ENCODE assay signal across 35 cellular contexts in genomic region chr11:86377972-86378371, GRCh38.
"Had no signal": no experiment of that assay in that cellular context is flagged by ENCODE, and none has a peak within 500 bp of the region (broad histone marks: within the 10 kb centered on the region; RNA-seq: fewer than 3 reads in every experiment).

No MANE protein-coding gene starts in this region.

- H3K27me3 ChIP-seq: ascending aorta, breast epithelium, cardiac muscle cell, esophagus muscularis mucosa, foreskin keratinocyte, gastrocnemius medialis, heart left ventricle had no signal

- H3K9me3 Mint-ChIP-seq: activated naive CD4-positive, alpha-beta T cell treated with anti-CD3 and anti-CD28 coated beads, Interleukin-2, amount 10 ng/mL, durations not matched to agents 7 days and 5 days had no signal

- H3K4me3 ChIP-seq: ascending aorta, breast epithelium, cardiac muscle cell, coronary artery, dorsolateral prefrontal cortex, esophagus muscularis mucosa, gastrocnemius medialis, heart left ventricle had no signal

- H3K36me3 ChIP-seq: ascending aorta, breast epithelium, cardiac muscle cell, esophagus muscularis mucosa, gastrocnemius medialis, heart left ventricle, WERI-Rb-1 had no signal

- H3K4me3 Mint-ChIP-seq: activated B cell treated with CpG ODN at 0.5 μM for 24 hours; activated CD8-positive, alpha-beta memory T cell treated with anti-CD3 and anti-CD28 coated beads, Interleukin-2, amount 10 ng/mL, durations not matched to agents 7 days and 5 days; activated CD8-positive, alpha-beta T cell treated with anti-CD3 and anti-CD28 coated beads, Interleukin-2, amount 10 ng/mL, durations not matched to agents 7 days and 5 days; activated naive CD4-positive, alpha-beta T cell treated with anti-CD3 and anti-CD28 coated beads, Interleukin-2, amount 10 ng/mL, durations not matched to agents 7 days and 5 days; activated naive CD8-positive, alpha-beta T cell treated with anti-CD3 and anti-CD28 coated beads, Interleukin-2, amount 10 ng/mL, durations not matched to agents 7 days and 5 days; activated T-cell treated with anti-CD3 and anti-CD28 coated beads, Interleukin-2, amount 50 U/mL, for 24 hours; activated T-cell treated with anti-CD3 and anti-CD28 coated beads, Interleukin-2, amount 50 U/mL, for 72 hours; brain; dendritic cell treated with granulocyte-macrophage colony-stimulating factor and Interleukin-4, amounts not matched to agents 40 ng/mL and 50 ng/mL, for 4 days; T-helper 17 cell; T-helper 2 cell treated with Interferon-gamma antibody and Interleukin-4, amounts not matched to agents 5 μg/mL and 100 μg/mL, for 36 hours had no signal

- H3K4me1 Mint-ChIP-seq: activated B cell treated with CpG ODN at 0.5 μM for 24 hours; activated CD8-positive, alpha-beta memory T cell treated with anti-CD3 and anti-CD28 coated beads, Interleukin-2, amount 10 ng/mL, durations not matched to agents 7 days and 5 days; activated naive CD4-positive, alpha-beta T cell treated with anti-CD3 and anti-CD28 coated beads, Interleukin-2, amount 10 ng/mL, durations not matched to agents 7 days and 5 days; T-helper 17 cell had no signal

- DNase-seq: activated B cell treated with CpG ODN at 0.5 μM for 24 hours; activated CD4-positive, alpha-beta T cell treated with anti-CD3 and anti-CD28 coated beads for 48 hours; activated CD4-positive, alpha-beta T cell treated with anti-CD3 and anti-CD28 coated beads, Interleukin-2, amount 50 U/mL, for 1 hour; activated CD4-positive, alpha-beta T cell treated with anti-CD3 and anti-CD28 coated beads, Interleukin-2, amount 50 U/mL, for 48 hours; activated CD8-positive, alpha-beta memory T cell treated with anti-CD3 and anti-CD28 coated beads, Interleukin-2, amount 10 ng/mL, durations not matched to agents 7 days and 5 days; activated CD8-positive, alpha-beta memory T cell treated with anti-CD3 and anti-CD28 coated beads, Interleukin-2, amount 50 U/mL, for 4 hours; activated CD8-positive, alpha-beta T cell treated with anti-CD3 and anti-CD28 coated beads, Interleukin-2, amount 10 ng/mL, durations not matched to agents 7 days and 5 days; activated gamma-delta T cell; activated naive CD4-positive, alpha-beta T cell; activated naive CD4-positive, alpha-beta T cell treated with anti-CD3 and anti-CD28 coated beads, Interleukin-2, amount 10 ng/mL, durations not matched to agents 7 days and 5 days; activated naive CD8-positive, alpha-beta T cell treated with anti-CD3 and anti-CD28 coated beads, Interleukin-2, amount 10 ng/mL, durations not matched to agents 7 days and 5 days; activated T-cell treated with anti-CD3 and anti-CD28 coated beads, Interleukin-2, amount 50 U/mL, for 24 hours; activated T-cell treated with anti-CD3 and anti-CD28 coated beads, Interleukin-2, amount 50 U/mL, for 72 hours; central memory CD4-positive, alpha-beta T cell; cerebellar nuclear complex; dorsolateral prefrontal cortex; effector memory CD4-positive, alpha-beta T cell; erythroblast; foreskin keratinocyte; gastrocnemius medialis; glutamatergic neuron; heart left ventricle; T-helper 17 cell; T1000; WERI-Rb-1 had no signal

- H3K27ac ChIP-seq: ascending aorta, breast epithelium, cardiac muscle cell, coronary artery, dorsolateral prefrontal cortex, esophagus muscularis mucosa, foreskin keratinocyte, gastrocnemius medialis, heart left ventricle, WERI-Rb-1 had no signal

- ATAC-seq: activated CD4-positive, CD25-positive, alpha-beta regulatory T cell treated with anti-CD3 and anti-CD28 coated beads, Interleukin-2, amount 50 U/mL, for 24 hours; activated CD8-positive, alpha-beta memory T cell treated with anti-CD3 and anti-CD28 coated beads, Interleukin-2, amount 10 ng/mL, durations not matched to agents 7 days and 5 days; activated CD8-positive, alpha-beta T cell treated with anti-CD3 and anti-CD28 coated beads, Interleukin-2, amount 10 ng/mL, durations not matched to agents 7 days and 5 days; activated naive CD4-positive, alpha-beta T cell treated with anti-CD3 and anti-CD28 coated beads, Interleukin-2, amount 50 U/mL, for 72 hours; activated T-cell treated with anti-CD3 and anti-CD28 coated beads, Interleukin-2, amount 50 U/mL, for 72 hours; foreskin keratinocyte; gastrocnemius medialis; heart left ventricle; T-helper 17 cell had no signal

- H3K36me3 Mint-ChIP-seq: activated CD8-positive, alpha-beta memory T cell treated with anti-CD3 and anti-CD28 coated beads, Interleukin-2, amount 10 ng/mL, durations not matched to agents 7 days and 5 days; activated naive CD4-positive, alpha-beta T cell treated with anti-CD3 and anti-CD28 coated beads, Interleukin-2, amount 10 ng/mL, durations not matched to agents 7 days and 5 days; activated naive CD8-positive, alpha-beta T cell treated with anti-CD3 and anti-CD28 coated beads, Interleukin-2, amount 10 ng/mL, durations not matched to agents 7 days and 5 days had no signal

- H3K9me3 ChIP-seq: ascending aorta, breast epithelium, gastrocnemius medialis had no signal

- H3K4me1 ChIP-seq: ascending aorta, breast epithelium, gastrocnemius medialis had no signal

- H3K27ac Mint-ChIP-seq: activated B cell treated with CpG ODN at 0.5 μM for 24 hours; activated CD8-positive, alpha-beta memory T cell treated with anti-CD3 and anti-CD28 coated beads, Interleukin-2, amount 10 ng/mL, durations not matched to agents 7 days and 5 days; activated CD8-positive, alpha-beta T cell treated with anti-CD3 and anti-CD28 coated beads, Interleukin-2, amount 10 ng/mL, durations not matched to agents 7 days and 5 days; activated naive CD4-positive, alpha-beta T cell treated with anti-CD3 and anti-CD28 coated beads, Interleukin-2, amount 10 ng/mL, durations not matched to agents 7 days and 5 days; activated naive CD4-positive, alpha-beta T cell treated with anti-CD3 and anti-CD28 coated beads, Interleukin-2, amount 50 U/mL, for 72 hours; activated naive CD8-positive, alpha-beta T cell treated with anti-CD3 and anti-CD28 coated beads, Interleukin-2, amount 10 ng/mL, durations not matched to agents 7 days and 5 days; activated T-cell treated with anti-CD3 and anti-CD28 coated beads, Interleukin-2, amount 50 U/mL, for 24 hours; activated T-cell treated with anti-CD3 and anti-CD28 coated beads, Interleukin-2, amount 50 U/mL, for 72 hours; brain; dendritic cell treated with granulocyte-macrophage colony-stimulating factor and Interleukin-4, amounts not matched to agents 40 ng/mL and 50 ng/mL, for 4 days; T-helper 17 cell; T-helper 2 cell treated with Interferon-gamma antibody and Interleukin-4, amounts not matched to agents 5 μg/mL and 100 μg/mL, for 36 hours had no signal

- H3K27me3 Mint-ChIP-seq: brain had no signal
